24 cellular contexts compared by ENCODE assay signal in genomic region chr2:29187926-29188325, GRCh38.
A peak's percentile ranks its signal among the peaks of the same experiment; 100 is the strongest.
DNase-seq lines count a peak whose midpoint lies in the region; ATAC-seq and TF ChIP-seq lines count a peak whose summit lies in the region.
"Had no signal": no experiment of that assay in that cellular context is flagged by ENCODE, and none has a peak within 500 bp of the region (broad histone marks: within the 10 kb centered on the region; RNA-seq: fewer than 3 reads in every experiment).

No MANE protein-coding gene starts in this region.

- H3K4me1 ChIP-seq in mesenchymal stem cell (ENCODE audit: control insufficient read depth, insufficient read depth, low read depth, low read length) (no peaks in the 10 kb centered on the region), ovary (ENCODE audit: insufficient read depth) (peaks cover 4% of the 10 kb centered on the region), sigmoid colon (no peaks in the 10 kb centered on the region)
- H3K4me1 ChIP-seq: heart right ventricle, upper lobe of right lung had no signal

- no peak overlapping the region for H2AK5ac ChIP-seq in mesenchymal stem cell (ENCODE audit: low read length, severe bottlenecking)

- H3K14ac ChIP-seq in mesenchymal stem cell (ENCODE audit: low read length in 2 of 2): no peak overlapping the region

- H2BK12ac ChIP-seq in mesenchymal stem cell (ENCODE audit: low read length in 2 of 2): no peak overlapping the region

- H3K27ac ChIP-seq in mesenchymal stem cell (ENCODE audit: low read length, poor library complexity, severe bottlenecking): no peak overlapping the region
- H3K27ac ChIP-seq in ovary: no peak overlapping the region
- no peak overlapping the region for H3K27ac ChIP-seq in sigmoid colon
- H3K27ac ChIP-seq: esophagus squamous epithelium, heart right ventricle, HL-60, upper lobe of right lung, VCaP had no signal

- peaks cover 3 to 10% of the 10 kb centered on the region in 2 donors for H3K4me1 Mint-ChIP-seq in natural killer cell treated with Interleukin-12 subunit alpha and Interleukin-12 subunit beta and Interleukin-15 and Interleukin-18, amount 100 ng/mL, for 72 hours (ENCODE audit: low read depth in 2 of 2)

- TF ChIP-seq POLR2A in ovary (IDR thresholded peaks at IDR 0.05): no peak
- no peak for TF ChIP-seq POLR2A in sigmoid colon (IDR thresholded peaks at IDR 0.05)

- H3K36me3 ChIP-seq in mesenchymal stem cell (ENCODE audit: control insufficient read depth in 1 of 2, insufficient read depth in 2 of 2, low read depth in 1 of 2, low read length in 2 of 2) (peaks cover 9 to 69% of the 10 kb centered on the region in 2 experiments), ovary (no peaks in the 10 kb centered on the region), sigmoid colon (peaks cover 0 to 21% (median 6%) of the 10 kb centered on the region in 4 donors)

- H3K18ac ChIP-seq in mesenchymal stem cell (ENCODE audit: low read depth in 1 of 2, low read length in 2 of 2): no peak overlapping the region

- H2BK15ac ChIP-seq in mesenchymal stem cell (ENCODE audit: low read depth, poor library complexity, severe bottlenecking): no peak overlapping the region

- H3K23ac ChIP-seq in mesenchymal stem cell (ENCODE audit: low read length in 2 of 2): no peak overlapping the region

- no peak overlapping the region for H3K27ac Mint-ChIP-seq in natural killer cell treated with Interleukin-12 subunit alpha and Interleukin-12 subunit beta and Interleukin-15 and Interleukin-18, amount 100 ng/mL, for 72 hours
- H3K27ac Mint-ChIP-seq: B cell, IgD-negative memory B cell, immature natural killer cell had no signal

- DNase-seq in ELR (ENCODE audit: low read depth) (peak; percentile 39), M059J (ENCODE audit: low read depth) (peak; percentile 45), cardiac fibroblast (ENCODE audit: low read depth in 2 of 2) (peak; percentile 16 to 33), mesenchymal stem cell (peak; percentile 22), ovary (no peak), sigmoid colon (no peak)
- no peak for DNase-seq in stimulated activated naive CD8-positive, alpha-beta T cell treated with anti-CD3 and anti-CD28 coated beads, Interleukin-15, Interleukin-2, amounts not matched to agents 100 U/mL and 50 U/mL, for 24 hours
- DNase-seq in natural killer cell treated with Interleukin-12 subunit alpha and Interleukin-12 subunit beta and Interleukin-15 and Interleukin-18, amount 100 ng/mL, for 72 hours (ENCODE audit: low spot score): no peak
- DNase-seq: activated CD4-positive, alpha-beta T cell treated with anti-CD3 and anti-CD28 coated beads, Interleukin-2, amount 50 U/mL, for 4 hours; activated CD8-positive, alpha-beta memory T cell treated with anti-CD3 and anti-CD28 coated beads, Interleukin-2, amount 50 U/mL, for 48 hours; activated effector memory CD4-positive, alpha-beta T cell treated with anti-CD3 and anti-CD28 coated beads, Interleukin-2, amount 50 U/mL, for 16 hours; amniotic stem cell; esophagus squamous epithelium; heart right ventricle; immature natural killer cell; NCI-H748 treated with DMSO at 0.1 percent for 48 hours; OCI-M1; SIG-M5; stimulated activated CD4-positive, alpha-beta T cell treated with anti-CD3 and anti-CD28 coated beads, Interleukin-4, amount 100 ng/mL, for 1 hour; upper lobe of right lung had no signal

- no peak overlapping the region for H3K4me3 Mint-ChIP-seq in natural killer cell treated with Interleukin-12 subunit alpha and Interleukin-12 subunit beta and Interleukin-15 and Interleukin-18, amount 100 ng/mL, for 72 hours
- H3K4me3 Mint-ChIP-seq: B cell, IgD-negative memory B cell, immature natural killer cell had no signal

- H3K4me3 ChIP-seq in cardiac fibroblast (replicated peaks in 1 of 2; ENCODE audit: low read depth in 2 of 2, low read length in 2 of 2) (no peak overlapping the region), mesenchymal stem cell (ENCODE audit: insufficient read depth in 1 of 2, low read depth in 1 of 2, low read length in 2 of 2) (no peak overlapping the region), ovary (no peak overlapping the region), sigmoid colon (no peak overlapping the region)
- H3K4me3 ChIP-seq: esophagus squamous epithelium, heart right ventricle, upper lobe of right lung had no signal

- H3K9me3 ChIP-seq in mesenchymal stem cell (ENCODE audit: control insufficient read depth, low read length) (peaks cover 2% of the 10 kb centered on the region), ovary (peaks cover 0 to 5% of the 10 kb centered on the region in 2 donors), sigmoid colon (no peaks in the 10 kb centered on the region)
- H3K9me3 ChIP-seq: esophagus squamous epithelium, heart right ventricle, upper lobe of right lung had no signal

- 46% methylated on average over 2 of the region's 2 CpGs for WGBS in mesenchymal stem cell
- WGBS in ovary, 3 donors: 70 to 83% (median 76%) methylated on average over 2 of the region's 2 CpGs
- 67 to 74% methylated on average over 2 of the region's 2 CpGs for WGBS in sigmoid colon, 2 donors

- no peak overlapping the region for H3K9ac ChIP-seq in mesenchymal stem cell (ENCODE audit: low read length)

- H2AFZ ChIP-seq in mesenchymal stem cell (ENCODE audit: low read depth, low read length): no peak overlapping the region

- TF ChIP-seq CTCF in cardiac fibroblast (IDR thresholded peaks at IDR 0.05; ENCODE audit: low read depth, low read length) (no peak), ovary (IDR thresholded peaks at IDR 0.05) (no peak), sigmoid colon (IDR thresholded peaks at IDR 0.05) (no peak)

- H4K91ac ChIP-seq in mesenchymal stem cell (ENCODE audit: low read length): no peak overlapping the region

- no peak overlapping the region for H4K8ac ChIP-seq in mesenchymal stem cell (ENCODE audit: low read length)

- H3K27me3 Mint-ChIP-seq in natural killer cell treated with Interleukin-12 subunit alpha and Interleukin-12 subunit beta and Interleukin-15 and Interleukin-18, amount 100 ng/mL, for 72 hours: no peaks in the 10 kb centered on the region
- H3K27me3 Mint-ChIP-seq: B cell, IgD-negative memory B cell had no signal

- H2BK5ac ChIP-seq in mesenchymal stem cell (ENCODE audit: low read depth, low read length, poor library complexity, severe bottlenecking): no peak overlapping the region

- H3K4me2 ChIP-seq in mesenchymal stem cell (ENCODE audit: low read length, poor library complexity, severe bottlenecking): no peak overlapping the region

- H3K27me3 ChIP-seq in mesenchymal stem cell (ENCODE audit: control insufficient read depth in 1 of 2, insufficient read depth in 1 of 2, low read length in 2 of 2) (no peaks in the 10 kb centered on the region), ovary (no peaks in the 10 kb centered on the region), sigmoid colon (no peaks in the 10 kb centered on the region)
- H3K27me3 ChIP-seq: esophagus squamous epithelium, heart right ventricle, upper lobe of right lung had no signal

- no peak for ATAC-seq in stimulated activated naive CD8-positive, alpha-beta T cell treated with anti-CD3 and anti-CD28 coated beads, Interleukin-15, Interleukin-2, amounts not matched to agents 100 U/mL and 50 U/mL, for 24 hours
- no peak for ATAC-seq in natural killer cell treated with Interleukin-12 subunit alpha and Interleukin-12 subunit beta and Interleukin-15 and Interleukin-18, amount 100 ng/mL, for 72 hours
- ATAC-seq: heart right ventricle, upper lobe of right lung had no signal

- no peak overlapping the region for H2BK120ac ChIP-seq in mesenchymal stem cell (ENCODE audit: low read depth, low read length)

- peaks cover 6% of the 10 kb centered on the region for H3K36me3 Mint-ChIP-seq in natural killer cell treated with Interleukin-12 subunit alpha and Interleukin-12 subunit beta and Interleukin-15 and Interleukin-18, amount 100 ng/mL, for 72 hours

- no peaks in the 10 kb centered on the region for H3K9me3 Mint-ChIP-seq in natural killer cell treated with Interleukin-12 subunit alpha and Interleukin-12 subunit beta and Interleukin-15 and Interleukin-18, amount 100 ng/mL, for 72 hours
- H3K9me3 Mint-ChIP-seq: immature natural killer cell had no signal

- peaks cover 1% of the 10 kb centered on the region for H3K79me1 ChIP-seq in mesenchymal stem cell (replicated peaks; ENCODE audit: low read length, poor library complexity, severe bottlenecking)

- no peak overlapping the region for H3K4ac ChIP-seq in mesenchymal stem cell (ENCODE audit: low read depth in 1 of 2, low read length in 2 of 2)

- intact Hi-C loops in ovary (cut with DNase I) (no loop called here), sigmoid colon (cut with DNase I) (no loop called here)

- TF ChIP-seq EP300 in ovary (IDR thresholded peaks at IDR 0.05): no peak
- TF ChIP-seq EP300 in sigmoid colon (IDR thresholded peaks at IDR 0.05): no peak

Comparison
In these comparisons a context has a peak if more than half of its experiments do, and no peak if none do; other contexts are left out.
1. DNase-seq: peak in ELR (single experiment), M059J (single experiment), cardiac fibroblast (2 of 2) and mesenchymal stem cell (single experiment); none in stimulated activated naive CD8-positive, alpha-beta T cell treated with anti-CD3 and anti-CD28 coated beads, Interleukin-15, Interleukin-2, amounts not matched to agents 100 U/mL and 50 U/mL, for 24 hours (single experiment), natural killer cell treated with Interleukin-12 subunit alpha and Interleukin-12 subunit beta and Interleukin-15 and Interleukin-18, amount 100 ng/mL, for 72 hours (single experiment), ovary (0 of 5) and sigmoid colon (single experiment).